1 cellular context compared by ENCODE assay signal in the genomic region with DNA sequence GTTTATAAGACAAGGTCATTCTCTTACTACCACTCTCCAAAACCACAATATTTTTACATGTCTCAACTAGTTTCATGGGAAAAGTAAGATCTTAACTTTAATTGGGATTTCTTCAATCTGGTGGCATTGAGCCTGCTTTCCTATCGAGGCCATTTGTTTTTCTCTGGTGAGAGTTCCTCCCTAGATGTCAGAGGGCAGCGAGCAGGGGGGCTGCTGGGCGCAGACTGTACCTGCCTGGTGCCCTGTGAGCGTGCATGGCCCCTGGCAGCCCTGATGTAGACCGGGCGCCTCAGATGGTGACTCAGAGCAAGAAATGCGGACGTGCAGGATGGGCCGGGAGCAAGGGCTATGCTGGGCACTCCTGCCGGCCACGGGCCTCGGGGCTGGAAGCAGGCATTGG.
TF ChIP-seq lines count a peak whose summit lies in the region.

No MANE protein-coding gene starts in this region.

TF ChIP-seq in HepG2, 621 proteins besides CTCF, POLR2A, EP300 and RAD21:
- no peak for TF ChIP-seq ZSCAN12 (CRISPR knock-in tag; IDR thresholded peaks at IDR 0.05)
- no peak for TF ChIP-seq ZBTB43 (CRISPR knock-in tag; conservative IDR thresholded peaks at IDR 0.05)
- TF ChIP-seq ATF7 (IDR thresholded peaks at IDR 0.05), result no peak
- no peak for TF ChIP-seq ATF7 (CRISPR knock-in tag; IDR thresholded peaks at IDR 0.05)
- TF ChIP-seq SATB2 (CRISPR knock-in tag; IDR thresholded peaks at IDR 0.05), result no peak
- TF ChIP-seq ZNF484 (CRISPR knock-in tag; IDR thresholded peaks at IDR 0.05; ENCODE audit: borderline replicate concordance, low read depth), result no peak
- peak; percentile 35 for TF ChIP-seq AGO1 (IDR thresholded peaks at IDR 0.05; ENCODE audit: low read depth, low read length, poor library complexity, severe bottlenecking)
